ENCODE assay signal across 14 cellular contexts in genomic region chr11:47391077-47391583, GRCh38. TPM values are rescaled to one million over a fixed set of nuclear protein-coding genes. Genes with fewer than 3 reads are reported as not detected.
A peak's percentile ranks its signal among the peaks of the same experiment; 100 is the strongest.
DNase-seq lines count a peak whose midpoint lies in the region; ATAC-seq, FAIRE-seq and TF ChIP-seq lines count a peak whose summit lies in the region.
"Had no signal": no experiment of that assay in that cellular context is flagged by ENCODE, and none has a peak within 500 bp of the region (broad histone marks: within the 10 kb centered on the region; RNA-seq: fewer than 3 reads in every experiment).

No MANE protein-coding gene starts in this region.

- BruUV-seq in PC-9 (replicated peaks; lab: Mats Ljungman, UMichigan): no TSS peak

- no peaks in the 10 kb centered on the region for H4K20me1 ChIP-seq in PC-9 (ENCODE audit: insufficient read depth)

- H3K4me1 ChIP-seq in kidney (ENCODE audit: control insufficient read depth in 1 of 2, insufficient read depth in 1 of 2, low read depth in 1 of 2, low read length in 2 of 2) (peaks cover 0 to 3% of the 10 kb centered on the region in 2 donors), PC-9 (replicated peaks; ENCODE audit: insufficient read depth) (no peaks in the 10 kb centered on the region)

- no peaks in the 10 kb centered on the region for H3F3A ChIP-seq in PC-9 (ENCODE audit: insufficient read depth, low read depth)

- no peaks in the 10 kb centered on the region for H3K9me2 ChIP-seq in PC-9 (ENCODE audit: insufficient read depth)

- DNase-seq in HT1080 (ENCODE audit: low read depth) (peak; percentile 42), activated B cell treated with CpG ODN at 0.5 μM for 24 hours (no peak), kidney (peak; percentile 74), PC-9 (no peak), NCI-H1694 (lab: John Stamatoyannopoulos, UW) (no peak), GM10248 (ENCODE audit: extremely low spot score) (no peak), NCI-H2196 treated with DMSO at 0.1 percent for 48 hours (lab: John Stamatoyannopoulos, UW; ENCODE audit: unreplicated experiment) (no peak)
- peak; percentile 42 for DNase-seq in stimulated activated naive B cell treated with anti-CD40 and anti-IgM and Interleukin-4, amounts not matched to agents 10 μg/mL and 1 μg/mL and 100 μg/mL, for 72 hours
- DNase-seq: activated effector memory CD4-positive, alpha-beta T cell treated with anti-CD3 and anti-CD28 coated beads, Interleukin-2, amount 50 U/mL, for 16 hours; GOT3; NCI-H1048; stimulated activated naive CD4-positive, alpha-beta T cell treated with Interleukin-2 at 50 U/mL for 16 hours had no signal

- FAIRE-seq in kidney (lab: Jason Lieb, UNC): no peak

- TF ChIP-seq CTCF in activated B cell treated with CpG ODN at 0.5 μM for 24 hours (IDR thresholded peaks at IDR 0.05) (no peak), kidney (IDR thresholded peaks at IDR 0.05; ENCODE audit: borderline replicate concordance, extremely low read depth, insufficient read depth) (no peak), PC-9 (conservative IDR thresholded peaks at IDR 0.05) (no peak), GM10248 (IDR thresholded peaks at IDR 0.05; ENCODE audit: control extremely low read depth, extremely low read depth, low read depth, missing control alignments) (no peak)

- H3K27me3 ChIP-seq in PC-9 (ENCODE audit: insufficient read depth, low read depth): no peaks in the 10 kb centered on the region
- H3K27me3 ChIP-seq: gastroesophageal sphincter had no signal

- H3K4me2 ChIP-seq in PC-9: no peak overlapping the region

- H3K4me3 ChIP-seq in kidney (ENCODE audit: low read length in 2 of 2) (no peak overlapping the region), PC-9 (no peak overlapping the region)
- H3K4me3 ChIP-seq: coronary artery, gastroesophageal sphincter had no signal

- H2AFZ ChIP-seq in PC-9: no peak overlapping the region

- peaks cover 59% of the 10 kb centered on the region for H3K4me1 Mint-ChIP-seq in activated B cell treated with CpG ODN at 0.5 μM for 24 hours
- H3K4me1 Mint-ChIP-seq in stimulated activated naive B cell treated with anti-CD40 and anti-IgM and Interleukin-4, amounts not matched to agents 10 μg/mL and 1 μg/mL and 100 μg/mL, for 72 hours: peaks cover 45 to 81% of the 10 kb centered on the region in 2 donors

- H3K36me3 ChIP-seq in kidney (ENCODE audit: control insufficient read depth in 1 of 2, insufficient read depth in 2 of 2, low read length in 2 of 2) (no peaks in the 10 kb centered on the region), PC-9 (ENCODE audit: low read depth) (no peaks in the 10 kb centered on the region)
- H3K36me3 ChIP-seq: gastroesophageal sphincter had no signal

- peak overlapping the region in 1 of 2 donors; percentile 11 for H3K27ac ChIP-seq in kidney (ENCODE audit: low read depth in 2 of 2, low read length in 2 of 2)
- H3K27ac ChIP-seq in PC-9: no peak overlapping the region

- POLR2A ChIA-PET in activated B cell treated with CpG ODN at 0.5 μM for 24 hours (lab: Charles Lee): interaction anchor here (3.1 to 9.3 kb wide), 3 partner anchors 10 to 18 kb away, joined by 16 to 97 read pairs (median 34); partner anchors contain the start of gene SPI1
- POLR2A ChIA-PET in PC-9 (lab: Charles Lee; ENCODE audit: unreplicated experiment): no interaction called here
- POLR2A ChIA-PET in GM10248 (lab: Yijun Ruan, JAX): interaction anchor here (0.5 kb wide), 1 partner anchor 139 kb away, joined by 3 read pairs; no protein-coding TSS in a partner anchor

- no peaks in the 10 kb centered on the region for H3K27me3 Mint-ChIP-seq in activated B cell treated with CpG ODN at 0.5 μM for 24 hours
- no peaks in the 10 kb centered on the region for H3K27me3 Mint-ChIP-seq in stimulated activated naive B cell treated with anti-CD40 and anti-IgM and Interleukin-4, amounts not matched to agents 10 μg/mL and 1 μg/mL and 100 μg/mL, for 72 hours

- H3K4me3 Mint-ChIP-seq in activated B cell treated with CpG ODN at 0.5 μM for 24 hours: peak overlapping the region; percentile 45
- no peak overlapping the region for H3K4me3 Mint-ChIP-seq in stimulated activated naive B cell treated with anti-CD40 and anti-IgM and Interleukin-4, amounts not matched to agents 10 μg/mL and 1 μg/mL and 100 μg/mL, for 72 hours

- ATAC-seq in activated B cell treated with CpG ODN at 0.5 μM for 24 hours (ENCODE audit: low read depth): peak; percentile 14
- peak; percentile 54 to 55 for ATAC-seq in stimulated activated naive B cell treated with anti-CD40 and anti-IgM and Interleukin-4, amounts not matched to agents 10 μg/mL and 1 μg/mL and 100 μg/mL, for 72 hours (replicated peaks)
- ATAC-seq: gastroesophageal sphincter had no signal

- CTCF ChIA-PET in activated B cell treated with CpG ODN at 0.5 μM for 24 hours (lab: Charles Lee) (interaction anchor here (6.4 kb wide), 1 partner anchor 17 kb away, joined by 41 read pairs; no protein-coding TSS in a partner anchor), PC-9 (lab: Charles Lee) (no interaction called here), GM10248 (lab: Yijun Ruan, JAX) (interaction anchor here (1.0 to 10.0 kb wide), 6 partner anchors 8 to 52 kb away, joined by 3 to 92 read pairs (median 13); partner anchors contain the start of gene SLC39A13)

- H3K36me3 Mint-ChIP-seq in activated B cell treated with CpG ODN at 0.5 μM for 24 hours (ENCODE audit: low read depth): no peaks in the 10 kb centered on the region
- H3K36me3 Mint-ChIP-seq in stimulated activated naive B cell treated with anti-CD40 and anti-IgM and Interleukin-4, amounts not matched to agents 10 μg/mL and 1 μg/mL and 100 μg/mL, for 72 hours: no peaks in the 10 kb centered on the region

- intact Hi-C loops in activated B cell treated with CpG ODN at 0.5 μM for 24 hours (cut with micrococcal nuclease): no loop called here
- intact Hi-C loops in kidney (cut with DNase I): no loop called here
- intact Hi-C loops in PC-9 (cut with micrococcal nuclease; ENCODE audit: unreplicated experiment): no loop called here

- no peak overlapping the region for H3K27ac Mint-ChIP-seq in activated B cell treated with CpG ODN at 0.5 μM for 24 hours
- H3K27ac Mint-ChIP-seq in stimulated activated naive B cell treated with anti-CD40 and anti-IgM and Interleukin-4, amounts not matched to agents 10 μg/mL and 1 μg/mL and 100 μg/mL, for 72 hours: peak overlapping the region; percentile 88

- H3K79me2 ChIP-seq in PC-9 (ENCODE audit: low read depth): no peaks in the 10 kb centered on the region

- H3K9me3 ChIP-seq in kidney (ENCODE audit: control insufficient read depth in 1 of 2, low read length in 2 of 2) (no peaks in the 10 kb centered on the region), PC-9 (ENCODE audit: insufficient read depth, low read depth) (no peaks in the 10 kb centered on the region)
- H3K9me3 ChIP-seq: gastroesophageal sphincter had no signal

- no peak overlapping the region for H3K9ac ChIP-seq in kidney (ENCODE audit: low read length in 2 of 2)

- no peaks in the 10 kb centered on the region for H3K9me3 Mint-ChIP-seq in activated B cell treated with CpG ODN at 0.5 μM for 24 hours
- H3K9me3 Mint-ChIP-seq in stimulated activated naive B cell treated with anti-CD40 and anti-IgM and Interleukin-4, amounts not matched to agents 10 μg/mL and 1 μg/mL and 100 μg/mL, for 72 hours: no peaks in the 10 kb centered on the region

RNA-seq across cellular contexts. Expression of gene SPI1, which starts 12.8 kb away (rescaled TPM):
- total RNA-seq in HT1080 (2014; rRNA removed; shearing (Covaris generic)): not detected in 2 replicates
- not detected in 2 replicates for polyA plus RNA-seq in HT1080 (2015; cell fraction: cytosol; rRNA removed)
- not detected in 2 replicates for polyA plus RNA-seq in HT1080 (2015; cell fraction: nucleus; rRNA removed)
- total RNA-seq in activated B cell treated with CpG ODN at 0.5 μM for 24 hours (63.9 and 68.8 TPM in 2 replicates), kidney (39.8 TPM), PC-9 (2021) (not detected in 2 replicates)
- 7.3 TPM for polyA plus RNA-seq in kidney (ENCODE audit: insufficient read depth, low read depth, low replicate concordance)

RNA-seq across cellular contexts. Expression of gene SLC39A13, which starts 17.3 kb away (rescaled TPM):
- total RNA-seq in HT1080 (2014; rRNA removed; shearing (Covaris generic)): 51.9 and 69.9 TPM in 2 replicates
- 59.7 and 59.9 TPM in 2 replicates for polyA plus RNA-seq in HT1080 (2015; cell fraction: cytosol; rRNA removed)
- polyA plus RNA-seq in HT1080 (2015; cell fraction: nucleus; rRNA removed): 176 and 192 TPM in 2 replicates
- 27.5 and 28.2 TPM in 2 replicates for total RNA-seq in activated B cell treated with CpG ODN at 0.5 μM for 24 hours
- total RNA-seq in kidney: 80.6 TPM
- 93.2 TPM for polyA plus RNA-seq in kidney (ENCODE audit: insufficient read depth, low read depth, low replicate concordance)
- total RNA-seq in PC-9 (2021): 28.8 and 32.3 TPM in 2 replicates

RNA-seq across cellular contexts. Expression of gene PSMC3, which starts 35.1 kb away (rescaled TPM):
- 222 and 245 TPM in 2 replicates for total RNA-seq in HT1080 (2014; rRNA removed; shearing (Covaris generic))
- polyA plus RNA-seq in HT1080 (2015; cell fraction: cytosol; rRNA removed): 153 and 176 TPM in 2 replicates
- 175 and 182 TPM in 2 replicates for polyA plus RNA-seq in HT1080 (2015; cell fraction: nucleus; rRNA removed)
- 101 and 126 TPM in 2 replicates for total RNA-seq in activated B cell treated with CpG ODN at 0.5 μM for 24 hours
- total RNA-seq in kidney: 103 TPM
- 171 TPM for polyA plus RNA-seq in kidney (ENCODE audit: insufficient read depth, low read depth, low replicate concordance)
- total RNA-seq in PC-9 (2021): 160 and 222 TPM in 2 replicates

RNA-seq across cellular contexts. Expression of gene MYBPC3, which starts 38.6 kb away (rescaled TPM):
- not detected in 2 replicates for total RNA-seq in HT1080 (2014; rRNA removed; shearing (Covaris generic))
- polyA plus RNA-seq in HT1080 (2015; cell fraction: cytosol; rRNA removed): not detected in 2 replicates
- not detected in 2 replicates for polyA plus RNA-seq in HT1080 (2015; cell fraction: nucleus; rRNA removed)
- total RNA-seq in activated B cell treated with CpG ODN at 0.5 μM for 24 hours (0.46 and 0.69 TPM in 2 replicates), kidney (0.19 TPM), PC-9 (2021) (not detected in 2 replicates)
- 0.52 TPM for polyA plus RNA-seq in kidney (ENCODE audit: insufficient read depth, low read depth, low replicate concordance)

RNA-seq across cellular contexts. Expression of gene RAPSN, which starts 57.8 kb away (rescaled TPM):
- total RNA-seq in HT1080 (2014; rRNA removed; shearing (Covaris generic)): not detected in 2 replicates
- not detected in 2 replicates for polyA plus RNA-seq in HT1080 (2015; cell fraction: cytosol; rRNA removed)
- 0.31 TPM in 1 of 2 replicates, not detected in the other for polyA plus RNA-seq in HT1080 (2015; cell fraction: nucleus; rRNA removed)
- total RNA-seq in activated B cell treated with CpG ODN at 0.5 μM for 24 hours (1.1 and 3.5 TPM in 2 replicates), kidney (0.41 TPM), PC-9 (2021) (5.4 and 7.3 TPM in 2 replicates)
- polyA plus RNA-seq in kidney (ENCODE audit: insufficient read depth, low read depth, low replicate concordance): 0.28 TPM

Comparison
In these comparisons a context has a peak if more than half of its experiments do, and no peak if none do; other contexts are left out.
1. DNase-seq: peak in HT1080 (single experiment), kidney (single experiment) and stimulated activated naive B cell treated with anti-CD40 and anti-IgM and Interleukin-4, amounts not matched to agents 10 μg/mL and 1 μg/mL and 100 μg/mL, for 72 hours (single experiment); none in activated B cell treated with CpG ODN at 0.5 μM for 24 hours (single experiment), PC-9 (0 of 2), NCI-H1694 (single experiment), GM10248 (single experiment) and NCI-H2196 treated with DMSO at 0.1 percent for 48 hours (single experiment).
2. RNA of gene SPI1, which starts 12.8 kb away (total RNA-seq): 63.9 to 68.8 TPM in activated B cell treated with CpG ODN at 0.5 μM for 24 hours and 39.8 TPM in kidney (single experiment); not detected in HT1080 and not detected in PC-9; every median in the first group is over 10 times any median in the second.